29 cellular contexts compared by ENCODE assay signal in genomic region chr14:54791001-54791400, GRCh38.
"Had no signal": no experiment of that assay in that cellular context is flagged by ENCODE, and none has a peak within 500 bp of the region (broad histone marks: within the 10 kb centered on the region; RNA-seq: fewer than 3 reads in every experiment).

No MANE protein-coding gene starts in this region.

- ATAC-seq: activated CD8-positive, alpha-beta memory T cell treated with anti-CD3 and anti-CD28 coated beads, Interleukin-2, amount 10 ng/mL, durations not matched to agents 7 days and 5 days; activated naive CD8-positive, alpha-beta T cell treated with anti-CD3 and anti-CD28 coated beads, Interleukin-2, amount 50 U/mL, for 24 hours had no signal

- H3K27ac ChIP-seq: brain microvascular endothelial cell, VCaP had no signal

- DNase-seq: activated B cell treated with CpG ODN at 0.5 μM for 24 hours; activated CD4-positive, alpha-beta memory T cell treated with anti-CD3 and anti-CD28 coated beads, Interleukin-2, amount 10 ng/mL, durations not matched to agents 7 days and 5 days; activated CD4-positive, alpha-beta T cell treated with anti-CD3 and anti-CD28 coated beads for 1 hour; activated CD4-positive, alpha-beta T cell treated with anti-CD3 and anti-CD28 coated beads for 48 hours; activated CD8-positive, alpha-beta memory T cell treated with anti-CD3 and anti-CD28 coated beads for 24 hours; activated CD8-positive, alpha-beta memory T cell treated with anti-CD3 and anti-CD28 coated beads, Interleukin-2, amount 10 ng/mL, durations not matched to agents 7 days and 5 days; activated CD8-positive, alpha-beta memory T cell treated with anti-CD3 and anti-CD28 coated beads, Interleukin-2, amount 50 U/mL, for 48 hours; activated effector memory CD4-positive, alpha-beta T cell treated with Interleukin-2 at 50 U/mL for 16 hours; activated naive CD4-positive, alpha-beta T cell treated with anti-CD3 and anti-CD28 coated beads, Interleukin-2, amount 10 ng/mL, durations not matched to agents 7 days and 5 days; activated naive CD8-positive, alpha-beta T cell treated with anti-CD3 and anti-CD28 coated beads, Interleukin-2, amount 50 U/mL, for 24 hours; activated T-cell treated with anti-CD3 and anti-CD28 coated beads, Interleukin-2, amount 50 U/mL, for 48 hours; anterior cingulate cortex; brain microvascular endothelial cell; central memory CD4-positive, alpha-beta T cell; KG1; NCI-H1048; NCI-H1105 treated with DMSO at 0.1 percent for 48 hours; NCI-H1436 treated with DMSO at 0.1 percent for 48 hours; NCI-H1694 treated with DMSO at 0.1 percent for 48 hours; NCI-H2029; NCI-H510A; NCI-H526; NCI-H748 treated with DMSO at 0.1 percent for 48 hours; Right ventricle myocardium superior; SW 1271; T-helper 1 cell; T-helper 2 cell; T-helper 9 cell had no signal

- H3K27me3 ChIP-seq: brain microvascular endothelial cell had no signal
